ENCODE assay signal across 10 cellular contexts in genomic region chr7:142420554-142421362, GRCh38.
DNase-seq lines count a peak whose midpoint lies in the region; ATAC-seq, FAIRE-seq and TF ChIP-seq lines count a peak whose summit lies in the region.
"Had no signal": no experiment of that assay in that cellular context is flagged by ENCODE, and none has a peak within 500 bp of the region (broad histone marks: within the 10 kb centered on the region; RNA-seq: fewer than 3 reads in every experiment).

No MANE protein-coding gene starts in this region.

- TF ChIP-seq CTCF in Caco-2 (IDR thresholded peaks at IDR 0.05; ENCODE audit: insufficient read depth in 1 of 2, low read depth in 1 of 2, low read length in 1 of 2, severe bottlenecking in 1 of 2, unreplicated experiment in 1 of 2) (peak; percentile 24 to 46), HFFc6 (IDR thresholded peaks at IDR 0.05) (peak; percentile 76)
- TF ChIP-seq CTCF in CD4-positive, alpha-beta T cell (IDR thresholded peaks at IDR 0.05), result no peak

- TF ChIP-seq POLR2A in GM12891 (IDR thresholded peaks at IDR 0.05; ENCODE audit: low read depth, low read length), result no peak

- H3K27ac Mint-ChIP-seq in Caco-2 (ENCODE audit: unreplicated experiment) (no peak overlapping the region), HFFc6 (no peak overlapping the region)
- no peak overlapping the region for H3K27ac Mint-ChIP-seq in activated T-helper 17 cell treated with anti-CD3 and anti-CD28 coated beads, Interleukin-2, amount 50 U/mL, for 72 hours
- no peak overlapping the region for H3K27ac Mint-ChIP-seq in activated naive CD8-positive, alpha-beta T cell treated with anti-CD3 and anti-CD28 coated beads, Interleukin-2, amount 50 U/mL, for 24 hours
- H3K27ac Mint-ChIP-seq in CD4-positive, alpha-beta T cell, result no peak overlapping the region
- H3K27ac Mint-ChIP-seq: activated naive CD8-positive, alpha-beta T cell treated with anti-CD3 and anti-CD28 coated beads, Interleukin-2, amount 10 ng/mL, durations not matched to agents 7 days and 5 days had no signal

- H3K36me3 Mint-ChIP-seq in Caco-2 (ENCODE audit: insufficient read depth, unreplicated experiment) (no peaks in the 10 kb centered on the region), HFFc6 (ENCODE audit: low read depth) (no peaks in the 10 kb centered on the region)
- H3K36me3 Mint-ChIP-seq in activated T-helper 17 cell treated with anti-CD3 and anti-CD28 coated beads, Interleukin-2, amount 50 U/mL, for 72 hours (ENCODE audit: low read depth), result no peaks in the 10 kb centered on the region
- no peaks in the 10 kb centered on the region for H3K36me3 Mint-ChIP-seq in activated naive CD8-positive, alpha-beta T cell treated with anti-CD3 and anti-CD28 coated beads, Interleukin-2, amount 50 U/mL, for 24 hours (ENCODE audit: low read depth)
- no peaks in the 10 kb centered on the region for H3K36me3 Mint-ChIP-seq in CD4-positive, alpha-beta T cell (ENCODE audit: low read depth)
- H3K36me3 Mint-ChIP-seq: activated naive CD8-positive, alpha-beta T cell treated with anti-CD3 and anti-CD28 coated beads, Interleukin-2, amount 10 ng/mL, durations not matched to agents 7 days and 5 days had no signal

- H3K27me3 ChIP-seq in Caco-2 (replicated peaks; ENCODE audit: control insufficient read depth, insufficient read depth, low read length), result no peaks in the 10 kb centered on the region; the same call in 1 of the 2 replicates
- H3K27me3 ChIP-seq in CD4-positive, alpha-beta T cell (ENCODE audit: control insufficient read depth, insufficient read depth, low read length), result no peaks in the 10 kb centered on the region

- no peak for FAIRE-seq in GM12891 (lab: Jason Lieb, UNC)

- no peak overlapping the region for H3K4me3 Mint-ChIP-seq in Caco-2 (ENCODE audit: unreplicated experiment)
- no peak overlapping the region for H3K4me3 Mint-ChIP-seq in HFFc6
- H3K4me3 Mint-ChIP-seq in activated T-helper 17 cell treated with anti-CD3 and anti-CD28 coated beads, Interleukin-2, amount 50 U/mL, for 72 hours, result no peak overlapping the region
- H3K4me3 Mint-ChIP-seq in activated naive CD8-positive, alpha-beta T cell treated with anti-CD3 and anti-CD28 coated beads, Interleukin-2, amount 50 U/mL, for 24 hours, result no peak overlapping the region
- H3K4me3 Mint-ChIP-seq in CD4-positive, alpha-beta T cell, result no peak overlapping the region
- H3K4me3 Mint-ChIP-seq: activated naive CD8-positive, alpha-beta T cell treated with anti-CD3 and anti-CD28 coated beads, Interleukin-2, amount 10 ng/mL, durations not matched to agents 7 days and 5 days had no signal

- no peak overlapping the region for H3K27ac ChIP-seq in CD4-positive, alpha-beta T cell (ENCODE audit: low read depth, low read length)

- H3K4me1 Mint-ChIP-seq in Caco-2 (ENCODE audit: low read depth, unreplicated experiment) (peaks cover 4% of the 10 kb centered on the region), HFFc6 (ENCODE audit: low read depth) (peaks cover 8% of the 10 kb centered on the region)
- H3K4me1 Mint-ChIP-seq in activated T-helper 17 cell treated with anti-CD3 and anti-CD28 coated beads, Interleukin-2, amount 50 U/mL, for 72 hours, result peaks cover 3% of the 10 kb centered on the region
- H3K4me1 Mint-ChIP-seq in activated naive CD8-positive, alpha-beta T cell treated with anti-CD3 and anti-CD28 coated beads, Interleukin-2, amount 50 U/mL, for 24 hours, result peaks cover 11% of the 10 kb centered on the region
- peaks cover 5% of the 10 kb centered on the region for H3K4me1 Mint-ChIP-seq in CD4-positive, alpha-beta T cell (ENCODE audit: low read depth)

- H3K9me3 Mint-ChIP-seq in Caco-2 (ENCODE audit: unreplicated experiment) (no peaks in the 10 kb centered on the region), HFFc6 (no peaks in the 10 kb centered on the region)
- H3K9me3 Mint-ChIP-seq in activated T-helper 17 cell treated with anti-CD3 and anti-CD28 coated beads, Interleukin-2, amount 50 U/mL, for 72 hours, result no peaks in the 10 kb centered on the region
- H3K9me3 Mint-ChIP-seq in activated naive CD8-positive, alpha-beta T cell treated with anti-CD3 and anti-CD28 coated beads, Interleukin-2, amount 50 U/mL, for 24 hours, result no peaks in the 10 kb centered on the region
- H3K9me3 Mint-ChIP-seq in CD4-positive, alpha-beta T cell, result no peaks in the 10 kb centered on the region
- H3K9me3 Mint-ChIP-seq: activated naive CD8-positive, alpha-beta T cell treated with anti-CD3 and anti-CD28 coated beads, Interleukin-2, amount 10 ng/mL, durations not matched to agents 7 days and 5 days had no signal

- peaks cover 20% of the 10 kb centered on the region for H3K27me3 Mint-ChIP-seq in Caco-2 (ENCODE audit: insufficient read depth, unreplicated experiment)
- H3K27me3 Mint-ChIP-seq in HFFc6 (ENCODE audit: insufficient read depth), result peaks cover 3% of the 10 kb centered on the region; the same call in 1 of the 2 replicates
- H3K27me3 Mint-ChIP-seq in activated T-helper 17 cell treated with anti-CD3 and anti-CD28 coated beads, Interleukin-2, amount 50 U/mL, for 72 hours, result no peaks in the 10 kb centered on the region
- H3K27me3 Mint-ChIP-seq in activated naive CD8-positive, alpha-beta T cell treated with anti-CD3 and anti-CD28 coated beads, Interleukin-2, amount 50 U/mL, for 24 hours, result no peaks in the 10 kb centered on the region
- no peaks in the 10 kb centered on the region for H3K27me3 Mint-ChIP-seq in CD4-positive, alpha-beta T cell
- H3K27me3 Mint-ChIP-seq: activated naive CD8-positive, alpha-beta T cell treated with anti-CD3 and anti-CD28 coated beads, Interleukin-2, amount 10 ng/mL, durations not matched to agents 7 days and 5 days had no signal

- no peaks in the 10 kb centered on the region for H3K4me1 ChIP-seq in Caco-2

- H3K36me3 ChIP-seq in Caco-2 (ENCODE audit: control insufficient read depth, insufficient read depth, low read length), result no peaks in the 10 kb centered on the region

- intact Hi-C loops in Caco-2 (cut with micrococcal nuclease; ENCODE audit: unreplicated experiment), result no loop called here
- intact Hi-C loops in CD4-positive, alpha-beta T cell (cut with DNase I, micrococcal nuclease), result no loop called here

- no peak overlapping the region for H3K4me3 ChIP-seq in Caco-2 (ENCODE audit: low read depth, low read length)

- POLR2A ChIA-PET in Caco-2 (lab: Charles Lee), result no interaction called here
- POLR2A ChIA-PET in CD4-positive, alpha-beta T cell (lab: Charles Lee), result no interaction called here

- BruUV-seq in Caco-2 (replicated peaks; lab: Mats Ljungman, UMichigan), result no TSS peak

- ATAC-seq in activated T-helper 17 cell treated with anti-CD3 and anti-CD28 coated beads, Interleukin-2, amount 50 U/mL, for 72 hours (replicated peaks), result peak; percentile 38
- ATAC-seq in activated naive CD8-positive, alpha-beta T cell treated with anti-CD3 and anti-CD28 coated beads, Interleukin-2, amount 50 U/mL, for 24 hours, result no peak
- ATAC-seq in CD4-positive, alpha-beta T cell (ENCODE audit: poor library complexity), result no peak
- no peak for ATAC-seq in HG03135 (IDR thresholded peaks at IDR 0.05; ENCODE audit: unreplicated experiment)
- ATAC-seq: Right ventricle myocardium inferior had no signal

- CTCF ChIA-PET in Caco-2 (lab: Charles Lee), result interaction anchor here (1.0 kb wide), 1 partner anchor 82 kb away, joined by 3 read pairs; no protein-coding TSS in a partner anchor
- CTCF ChIA-PET in CD4-positive, alpha-beta T cell (lab: Charles Lee), result no interaction called here

- DNase-seq in Caco-2 (peak; percentile 35 to 49), HFFc6 (peak; percentile 45), left kidney (ENCODE audit: low read depth, low spot score) (peak; percentile 71), GM12891 (ENCODE audit: insufficient read length, low spot score) (no peak)
- DNase-seq in activated naive CD8-positive, alpha-beta T cell treated with anti-CD3 and anti-CD28 coated beads, Interleukin-2, amount 50 U/mL, for 24 hours, result no peak
- no peak for DNase-seq in CD4-positive, alpha-beta T cell
- DNase-seq: activated naive CD8-positive, alpha-beta T cell treated with anti-CD3 and anti-CD28 coated beads, Interleukin-2, amount 10 ng/mL, durations not matched to agents 7 days and 5 days had no signal

- no peaks in the 10 kb centered on the region for H3K9me3 ChIP-seq in Caco-2
- H3K9me3 ChIP-seq in CD4-positive, alpha-beta T cell (ENCODE audit: control insufficient read depth, low read length), result no peaks in the 10 kb centered on the region

TF ChIP-seq in GM12891, 5 proteins besides CTCF, POLR2A, EP300 and RAD21:
- no peak for TF ChIP-seq TAF1 (IDR thresholded peaks at IDR 0.05; ENCODE audit: low read depth, low read length)
- TF ChIP-seq SPI1 (IDR thresholded peaks at IDR 0.05; ENCODE audit: low read depth, low read length), result no peak
- TF ChIP-seq POLR2AphosphoS5 (IDR thresholded peaks at IDR 0.05; ENCODE audit: low read depth, low read length), result no peak
- TF ChIP-seq POU2F2 (IDR thresholded peaks at IDR 0.05; ENCODE audit: low read depth, low read length), result no peak
- no peak for TF ChIP-seq PAX5 (IDR thresholded peaks at IDR 0.05; ENCODE audit: insufficient read depth, low read length, severe bottlenecking)

Comparison
In these comparisons a context has a peak if more than half of its experiments do, and no peak if none do; other contexts are left out.
1. DNase-seq: peak in Caco-2 (2 of 2), HFFc6 (single experiment) and left kidney (single experiment); none in activated naive CD8-positive, alpha-beta T cell treated with anti-CD3 and anti-CD28 coated beads, Interleukin-2, amount 50 U/mL, for 24 hours (single experiment), CD4-positive, alpha-beta T cell (0 of 10) and GM12891 (single experiment).